Comparison of ENCODE assay signal across 1 cellular context in genomic region chr16:1771072-1771863, GRCh38.
TF ChIP-seq lines count a peak whose summit lies in the region.

NME3 (minus strand) TSS chr16:1771543; CDS start chr16:1771534, 9 bp downstream.

TF ChIP-seq in H1, 55 proteins besides CTCF, POLR2A, EP300 and RAD21 (continued from another document):
- TF ChIP-seq YY1 (IDR thresholded peaks at IDR 0.05; ENCODE audit: low read depth, low read length) (peak; percentile 37; the same call in 1 of the 2 replicates), KDM4A (IDR thresholded peaks at IDR 0.05; ENCODE audit: low read depth, low read length, severe bottlenecking) (peak; percentile 33), TAF1 (IDR thresholded peaks at IDR 0.05; ENCODE audit: low read depth, low read length) (0 out of 2 replicates have a peak, but pooled peaks have one; percentile 24), CEBPB (IDR thresholded peaks at IDR 0.05; ENCODE audit: low read depth, low read length) (no peak), PHF8 (conservative IDR thresholded peaks at IDR 0.05; ENCODE audit: low read depth, low read length) (peak; percentile 15; the same call in 1 of the 2 replicates), TEAD4 (IDR thresholded peaks at IDR 0.05; ENCODE audit: low read depth, low read length) (no peak), TAF7 (optimal IDR thresholded peaks at IDR 0.05; ENCODE audit: borderline replicate concordance, low read depth, low read length) (no peak)
- TF ChIP-seq, protein P1, sequence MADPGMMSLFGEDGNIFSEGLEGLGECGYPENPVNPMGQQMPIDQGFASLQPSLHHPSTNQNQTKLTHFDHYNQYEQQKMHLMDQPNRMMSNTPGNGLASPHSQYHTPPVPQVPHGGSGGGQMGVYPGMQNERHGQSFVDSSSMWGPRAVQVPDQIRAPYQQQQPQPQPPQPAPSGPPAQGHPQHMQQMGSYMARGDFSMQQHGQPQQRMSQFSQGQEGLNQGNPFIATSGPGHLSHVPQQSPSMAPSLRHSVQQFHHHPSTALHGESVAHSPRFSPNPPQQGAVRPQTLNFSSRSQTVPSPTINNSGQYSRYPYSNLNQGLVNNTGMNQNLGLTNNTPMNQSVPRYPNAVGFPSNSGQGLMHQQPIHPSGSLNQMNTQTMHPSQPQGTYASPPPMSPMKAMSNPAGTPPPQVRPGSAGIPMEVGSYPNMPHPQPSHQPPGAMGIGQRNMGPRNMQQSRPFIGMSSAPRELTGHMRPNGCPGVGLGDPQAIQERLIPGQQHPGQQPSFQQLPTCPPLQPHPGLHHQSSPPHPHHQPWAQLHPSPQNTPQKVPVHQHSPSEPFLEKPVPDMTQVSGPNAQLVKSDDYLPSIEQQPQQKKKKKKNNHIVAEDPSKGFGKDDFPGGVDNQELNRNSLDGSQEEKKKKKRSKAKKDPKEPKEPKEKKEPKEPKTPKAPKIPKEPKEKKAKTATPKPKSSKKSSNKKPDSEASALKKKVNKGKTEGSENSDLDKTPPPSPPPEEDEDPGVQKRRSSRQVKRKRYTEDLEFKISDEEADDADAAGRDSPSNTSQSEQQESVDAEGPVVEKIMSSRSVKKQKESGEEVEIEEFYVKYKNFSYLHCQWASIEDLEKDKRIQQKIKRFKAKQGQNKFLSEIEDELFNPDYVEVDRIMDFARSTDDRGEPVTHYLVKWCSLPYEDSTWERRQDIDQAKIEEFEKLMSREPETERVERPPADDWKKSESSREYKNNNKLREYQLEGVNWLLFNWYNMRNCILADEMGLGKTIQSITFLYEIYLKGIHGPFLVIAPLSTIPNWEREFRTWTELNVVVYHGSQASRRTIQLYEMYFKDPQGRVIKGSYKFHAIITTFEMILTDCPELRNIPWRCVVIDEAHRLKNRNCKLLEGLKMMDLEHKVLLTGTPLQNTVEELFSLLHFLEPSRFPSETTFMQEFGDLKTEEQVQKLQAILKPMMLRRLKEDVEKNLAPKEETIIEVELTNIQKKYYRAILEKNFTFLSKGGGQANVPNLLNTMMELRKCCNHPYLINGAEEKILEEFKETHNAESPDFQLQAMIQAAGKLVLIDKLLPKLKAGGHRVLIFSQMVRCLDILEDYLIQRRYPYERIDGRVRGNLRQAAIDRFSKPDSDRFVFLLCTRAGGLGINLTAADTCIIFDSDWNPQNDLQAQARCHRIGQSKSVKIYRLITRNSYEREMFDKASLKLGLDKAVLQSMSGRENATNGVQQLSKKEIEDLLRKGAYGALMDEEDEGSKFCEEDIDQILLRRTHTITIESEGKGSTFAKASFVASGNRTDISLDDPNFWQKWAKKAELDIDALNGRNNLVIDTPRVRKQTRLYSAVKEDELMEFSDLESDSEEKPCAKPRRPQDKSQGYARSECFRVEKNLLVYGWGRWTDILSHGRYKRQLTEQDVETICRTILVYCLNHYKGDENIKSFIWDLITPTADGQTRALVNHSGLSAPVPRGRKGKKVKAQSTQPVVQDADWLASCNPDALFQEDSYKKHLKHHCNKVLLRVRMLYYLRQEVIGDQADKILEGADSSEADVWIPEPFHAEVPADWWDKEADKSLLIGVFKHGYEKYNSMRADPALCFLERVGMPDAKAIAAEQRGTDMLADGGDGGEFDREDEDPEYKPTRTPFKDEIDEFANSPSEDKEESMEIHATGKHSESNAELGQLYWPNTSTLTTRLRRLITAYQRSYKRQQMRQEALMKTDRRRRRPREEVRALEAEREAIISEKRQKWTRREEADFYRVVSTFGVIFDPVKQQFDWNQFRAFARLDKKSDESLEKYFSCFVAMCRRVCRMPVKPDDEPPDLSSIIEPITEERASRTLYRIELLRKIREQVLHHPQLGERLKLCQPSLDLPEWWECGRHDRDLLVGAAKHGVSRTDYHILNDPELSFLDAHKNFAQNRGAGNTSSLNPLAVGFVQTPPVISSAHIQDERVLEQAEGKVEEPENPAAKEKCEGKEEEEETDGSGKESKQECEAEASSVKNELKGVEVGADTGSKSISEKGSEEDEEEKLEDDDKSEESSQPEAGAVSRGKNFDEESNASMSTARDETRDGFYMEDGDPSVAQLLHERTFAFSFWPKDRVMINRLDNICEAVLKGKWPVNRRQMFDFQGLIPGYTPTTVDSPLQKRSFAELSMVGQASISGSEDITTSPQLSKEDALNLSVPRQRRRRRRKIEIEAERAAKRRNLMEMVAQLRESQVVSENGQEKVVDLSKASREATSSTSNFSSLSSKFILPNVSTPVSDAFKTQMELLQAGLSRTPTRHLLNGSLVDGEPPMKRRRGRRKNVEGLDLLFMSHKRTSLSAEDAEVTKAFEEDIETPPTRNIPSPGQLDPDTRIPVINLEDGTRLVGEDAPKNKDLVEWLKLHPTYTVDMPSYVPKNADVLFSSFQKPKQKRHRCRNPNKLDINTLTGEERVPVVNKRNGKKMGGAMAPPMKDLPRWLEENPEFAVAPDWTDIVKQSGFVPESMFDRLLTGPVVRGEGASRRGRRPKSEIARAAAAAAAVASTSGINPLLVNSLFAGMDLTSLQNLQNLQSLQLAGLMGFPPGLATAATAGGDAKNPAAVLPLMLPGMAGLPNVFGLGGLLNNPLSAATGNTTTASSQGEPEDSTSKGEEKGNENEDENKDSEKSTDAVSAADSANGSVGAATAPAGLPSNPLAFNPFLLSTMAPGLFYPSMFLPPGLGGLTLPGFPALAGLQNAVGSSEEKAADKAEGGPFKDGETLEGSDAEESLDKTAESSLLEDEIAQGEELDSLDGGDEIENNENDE (IDR thresholded peaks at IDR 0.05; ENCODE audit: insufficient replicate concordance, low read length): no peak
